Comparison of ENCODE assay signal across 8 cellular contexts in the genomic region with DNA sequence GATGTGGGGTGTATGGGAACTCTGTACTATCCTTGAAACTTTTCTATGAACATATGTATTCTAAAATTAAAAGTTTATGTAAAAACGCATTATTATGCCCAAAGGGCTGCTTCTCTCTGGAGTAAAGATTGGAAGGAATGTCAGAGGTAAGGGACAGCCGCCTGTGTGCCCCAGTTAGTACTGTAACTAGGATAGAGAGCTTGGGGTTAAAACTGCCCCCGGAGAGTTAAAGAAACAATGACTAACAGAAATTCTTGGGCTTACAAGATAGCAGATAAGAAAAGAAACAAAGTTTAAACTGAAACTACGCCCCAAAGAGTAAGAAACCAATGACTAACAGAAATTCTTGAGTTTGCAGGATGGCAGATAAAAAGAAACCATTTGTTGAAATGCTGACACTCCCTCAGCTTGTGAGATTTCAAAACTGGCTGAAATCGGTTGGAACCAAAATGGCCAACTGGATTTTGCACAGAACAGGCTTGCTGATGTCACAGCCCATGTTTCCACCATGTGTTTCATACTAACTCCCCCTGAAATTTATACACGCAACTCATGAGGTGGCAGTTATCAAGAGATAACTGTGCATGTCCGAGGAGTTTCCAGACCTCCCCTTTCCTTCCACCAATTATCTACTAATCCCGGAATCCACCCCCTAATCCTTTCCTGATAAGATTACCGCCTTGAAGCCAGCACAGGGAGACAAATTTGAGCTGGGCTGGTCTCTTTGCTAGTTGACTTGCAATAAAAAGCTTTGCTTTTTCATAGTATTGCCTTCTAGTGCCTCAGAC. TPM values are rescaled to one million over a fixed set of nuclear protein-coding genes. Genes with fewer than 3 reads are reported as not detected.
DNase-seq lines count a peak whose midpoint lies in the region; ATAC-seq and TF ChIP-seq lines count a peak whose summit lies in the region.

No MANE protein-coding gene starts in this region.

- H3K27me3 ChIP-seq in breast epithelium: no peaks in the 10 kb centered on the region

- ATAC-seq in GM21529 (IDR thresholded peaks at IDR 0.05; ENCODE audit: unreplicated experiment): no peak
- ATAC-seq in GM18909 (IDR thresholded peaks at IDR 0.05; ENCODE audit: poor library complexity, unreplicated experiment): no peak
- ATAC-seq in GM21526 (IDR thresholded peaks at IDR 0.05; ENCODE audit: low FRiP score, unreplicated experiment): no peak

- 22% methylated on average over 4 to 5 of the region's 9 CpGs for WGBS in mesodermal cell (ENCODE audit: insufficient coverage in 2 of 2), 2 experiments

- H3K9me3 ChIP-seq in breast epithelium (no peaks in the 10 kb centered on the region), mesodermal cell (ENCODE audit: control insufficient read depth, low read length) (no peaks in the 10 kb centered on the region)

- no peak for TF ChIP-seq CTCF in breast epithelium (IDR thresholded peaks at IDR 0.05)

- peak overlapping the region; percentile 1 to 24 (median 21) for H3K4me3 ChIP-seq in breast epithelium
- H3K4me3 ChIP-seq in mesodermal cell (ENCODE audit: extremely low read depth, insufficient read depth, low read length, poor library complexity, severe bottlenecking): no peak overlapping the region

- intact Hi-C loops in breast epithelium (cut with DNase I; ENCODE audit: low total_unique reads): loop anchor here (1.0 kb wide), 1 partner anchor 10 kb away; no protein-coding TSS in a partner anchor

- no peaks in the 10 kb centered on the region for H3K36me3 ChIP-seq in breast epithelium
- H3K36me3 ChIP-seq in mesodermal cell (ENCODE audit: control insufficient read depth, insufficient read depth, low read length): no peaks in the 10 kb centered on the region

- peak overlapping the region; percentile 3 to 17 for H3K27ac ChIP-seq in breast epithelium
- H3K27ac ChIP-seq in mesodermal cell (ENCODE audit: low read depth, low read length, severe bottlenecking): peak overlapping the region; percentile 97

- peak; percentile 66 for DNase-seq in AG08395 (ENCODE audit: low spot score)
- peak; percentile 18 for DNase-seq in HuH-7 (ENCODE audit: low spot score)
- DNase-seq in breast epithelium (ENCODE audit: low spot score in 2 of 2): no peak
- DNase-seq in NCI-H2029 treated with DMSO at 0.1 percent for 48 hours (lab: John Stamatoyannopoulos, UW): no peak

- TF ChIP-seq POLR2A in breast epithelium (IDR thresholded peaks at IDR 0.05): no peak

- H3K4me1 ChIP-seq in breast epithelium: no peaks in the 10 kb centered on the region
- peaks cover 15% of the 10 kb centered on the region for H3K4me1 ChIP-seq in mesodermal cell (ENCODE audit: control insufficient read depth, insufficient read depth, low read length, poor library complexity, severe bottlenecking)

RNA-seq across cellular contexts. Expression of gene TXNDC2, which starts 8.7 kb away (rescaled TPM):
- total RNA-seq in breast epithelium: under 1 TPM in 1 of 3 donors, not detected in 2; 0.16 TPM
- polyA plus RNA-seq in mesodermal cell (2013, experiment 1 of 2): 0.18 TPM
- 0.40 TPM for polyA plus RNA-seq in mesodermal cell (2013, experiment 2 of 2)

RNA-seq across cellular contexts. Expression of gene VAPA, which starts 36.8 kb away (rescaled TPM):
- total RNA-seq in breast epithelium: 100 to 1,000 TPM; 235 to 263 (median 260) TPM
- 234 TPM for polyA plus RNA-seq in mesodermal cell (2013, experiment 1 of 2)
- polyA plus RNA-seq in mesodermal cell (2013, experiment 2 of 2): 248 TPM

Comparison
In these comparisons a context has a peak if more than half of its experiments do, and no peak if none do; other contexts are left out.
1. DNase-seq: peak in AG08395 (single experiment) and HuH-7 (single experiment); none in breast epithelium (0 of 2) and NCI-H2029 treated with DMSO at 0.1 percent for 48 hours (single experiment).